ENCODE assay signal across 18 cellular contexts in the genomic region with DNA sequence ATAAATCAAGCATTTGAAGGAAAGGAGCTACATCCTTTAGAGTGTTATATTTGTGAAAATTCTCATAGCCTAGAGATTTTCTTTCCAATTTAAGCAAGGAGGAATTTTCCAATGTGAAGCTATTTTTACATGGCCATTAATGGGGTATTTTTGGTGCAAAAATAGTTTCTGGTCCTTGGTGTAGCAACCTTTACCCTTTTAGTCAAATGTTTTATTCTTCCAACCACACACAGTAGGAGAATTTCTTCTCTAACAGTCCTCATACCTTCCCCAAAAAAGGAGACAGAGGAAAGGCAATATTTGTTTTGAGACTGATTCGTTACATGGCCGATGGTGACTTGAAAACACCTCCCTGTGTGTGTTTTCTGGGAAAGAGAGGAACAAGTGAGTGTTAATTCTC.
DNase-seq lines count a peak whose midpoint lies in the region; ATAC-seq and TF ChIP-seq lines count a peak whose summit lies in the region.
"Had no signal": no experiment of that assay in that cellular context is flagged by ENCODE, and none has a peak within 500 bp of the region (broad histone marks: within the 10 kb centered on the region; RNA-seq: fewer than 3 reads in every experiment).

No MANE protein-coding gene starts in this region.

- no peak for TF ChIP-seq CTCF in osteoblast (IDR thresholded peaks at IDR 0.05; ENCODE audit: extremely low read depth, low read depth, low read length)

- H3K9me3 ChIP-seq in GM23248 (ENCODE audit: low read depth) (no peaks in the 10 kb centered on the region), osteoblast (ENCODE audit: low read depth, low read length) (no peaks in the 10 kb centered on the region)

- peaks cover 8% of the 10 kb centered on the region; the same call in 1 of the 2 replicates for H3K79me2 ChIP-seq in GM23248 (ENCODE audit: insufficient read depth)
- peaks cover 16% of the 10 kb centered on the region for H3K79me2 ChIP-seq in osteoblast (ENCODE audit: insufficient read depth, low read length)

- no peak for ATAC-seq in GM19324 (IDR thresholded peaks at IDR 0.05; ENCODE audit: low FRiP score, unreplicated experiment)

- H3K36me3 ChIP-seq in GM23248 (ENCODE audit: low read depth) (no peaks in the 10 kb centered on the region), osteoblast (ENCODE audit: insufficient read depth, low read length) (no peaks in the 10 kb centered on the region)

- H4K20me1 ChIP-seq in GM23248 (ENCODE audit: insufficient read depth): no peaks in the 10 kb centered on the region
- H4K20me1 ChIP-seq in osteoblast (ENCODE audit: insufficient read depth, low read length): no peaks in the 10 kb centered on the region

- H2AFZ ChIP-seq in GM23248 (peak overlapping the region; percentile 19; the same call in 1 of the 2 replicates), osteoblast (ENCODE audit: low read length) (no peak overlapping the region)

- H3K9ac ChIP-seq in GM23248: peak overlapping the region; percentile 45

- H3K4me3 ChIP-seq in GM23248 (peak overlapping the region; percentile 40), osteoblast (ENCODE audit: insufficient read depth, low read length) (no peak overlapping the region)

- WGBS in GM23248 (ENCODE audit: low coverage in 1 of 2, low lambda C conversion rate in 2 of 2, missing lambda C conversion rate in 2 of 2), 2 experiments: 99 to 100% methylated on average over 2 of the region's 2 CpGs

- peaks cover 22% of the 10 kb centered on the region for H3F3A ChIP-seq in GM23248 (ENCODE audit: insufficient read depth)

- DNase-seq in GM23248 (no peak), caudate nucleus (lab: John Stamatoyannopoulos, UW) (no peak), osteoblast (ENCODE audit: insufficient read length, low spot score, missing footprints) (peak; percentile 27), inferior parietal cortex (ENCODE audit: extremely low spot score) (no peak), NCI-H2029 (lab: John Stamatoyannopoulos, UW) (no peak)
- DNase-seq: CD4-positive, alpha-beta memory T cell; DMS79 treated with DMSO at 0.1 percent for 48 hours; GDM1; GOT3; NCI-H1436 treated with DMSO at 0.1 percent for 48 hours; NCI-H2081 treated with DMSO at 0.1 percent for 48 hours; NCI-H226; NCI-H526; NK-92 treated with Interleukin-12 subunit alpha and Interleukin-12 subunit beta, amount 100 ng/mL, for 24 hours; OCI-M1; RPMI8226 had no signal

- H3K4me1 ChIP-seq in GM23248 (ENCODE audit: insufficient read depth) (peaks cover 22% of the 10 kb centered on the region), osteoblast (ENCODE audit: insufficient read depth, low read length) (peaks cover 18% of the 10 kb centered on the region)

- H3K27me3 ChIP-seq in GM23248 (replicated peaks; ENCODE audit: insufficient read depth) (no peaks in the 10 kb centered on the region), osteoblast (ENCODE audit: insufficient read depth, low read length) (no peaks in the 10 kb centered on the region)

- in situ Hi-C loops in GM23248 (cut with MboI): no loop called here

- H3K27ac ChIP-seq in GM23248: peak overlapping the region; percentile 78
- peak overlapping the region; percentile 6 for H3K27ac ChIP-seq in caudate nucleus (ENCODE audit: low read depth, low read length)
- H3K27ac ChIP-seq in osteoblast (ENCODE audit: low read depth, low read length): peak overlapping the region; percentile 65
- peak overlapping the region; percentile 17 for H3K27ac ChIP-seq in temporal lobe (ENCODE audit: low read depth, low read length)

- H3K9me2 ChIP-seq in GM23248 (ENCODE audit: insufficient read depth): no peaks in the 10 kb centered on the region

- H3K4me2 ChIP-seq in GM23248 (ENCODE audit: unreplicated experiment) (peak overlapping the region; percentile 54), osteoblast (ENCODE audit: insufficient read depth, low read length) (no peak overlapping the region)

Comparison
In these comparisons a context has a peak if more than half of its experiments do, and no peak if none do; other contexts are left out.
1. H3K27ac ChIP-seq: peak in every context shown above with its lines; median percentile 78 in GM23248; 65 in osteoblast; 17 in temporal lobe; 6 in caudate nucleus.